ENCODE assay signal across 28 cellular contexts in the genomic region with DNA sequence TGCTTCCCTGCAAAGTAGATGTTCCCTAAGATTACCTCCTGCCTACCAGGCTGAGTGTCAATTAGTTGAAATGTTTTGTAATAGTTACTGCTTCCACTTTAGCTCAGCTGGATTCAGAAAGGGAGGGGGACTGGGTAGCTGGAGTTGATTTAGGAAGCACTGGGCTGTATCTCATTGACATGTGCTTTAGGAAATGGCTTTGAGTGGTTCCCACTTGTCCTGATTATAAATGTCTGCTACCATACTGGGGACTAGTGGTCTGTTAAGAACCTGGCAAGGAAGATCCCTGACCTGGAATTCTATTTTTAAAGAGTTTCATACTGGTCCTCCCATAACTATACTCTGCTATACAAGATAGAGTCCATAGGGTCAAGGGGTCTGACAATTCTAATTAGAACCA.
"Had no signal": no experiment of that assay in that cellular context is flagged by ENCODE, and none has a peak within 500 bp of the region (broad histone marks: within the 10 kb centered on the region; RNA-seq: fewer than 3 reads in every experiment).

No MANE protein-coding gene starts in this region.

- H3K27ac ChIP-seq: esophagus squamous epithelium, neutrophil, pancreas, right lobe of liver, tibial artery had no signal

- H3K27ac Mint-ChIP-seq: effector memory CD8-positive, alpha-beta T cell; mesothelial cell of epicardium; naive B cell; natural killer cell treated with Interleukin-12 subunit alpha and Interleukin-12 subunit beta and Interleukin-15 and Interleukin-18, amount 100 ng/mL, for 72 hours; stimulated activated naive CD8-positive, alpha-beta T cell treated with anti-CD3 and anti-CD28 coated beads, Interleukin-15, amount 100 ng/mL, for 72 hours; type B pancreatic cell had no signal

- H3K27me3 Mint-ChIP-seq: effector memory CD8-positive, alpha-beta T cell; naive B cell; stimulated activated naive CD8-positive, alpha-beta T cell treated with anti-CD3 and anti-CD28 coated beads, Interleukin-15, amount 100 ng/mL, for 72 hours; type B pancreatic cell had no signal

- FAIRE-seq: endometrium, keratinocyte, pancreas had no signal

- H3K4me3 Mint-ChIP-seq: effector memory CD8-positive, alpha-beta T cell; mesothelial cell of epicardium; naive B cell; natural killer cell treated with Interleukin-12 subunit alpha and Interleukin-12 subunit beta and Interleukin-15 and Interleukin-18, amount 100 ng/mL, for 72 hours; neural crest cell; stimulated activated naive CD8-positive, alpha-beta T cell treated with anti-CD3 and anti-CD28 coated beads, Interleukin-15, amount 100 ng/mL, for 72 hours; type B pancreatic cell had no signal

- H3K36me3 Mint-ChIP-seq: mesothelial cell of epicardium; naive B cell; natural killer cell treated with Interleukin-12 subunit alpha and Interleukin-12 subunit beta and Interleukin-15 and Interleukin-18, amount 100 ng/mL, for 72 hours; type B pancreatic cell had no signal

- DNase-seq: cortex of kidney; effector memory CD8-positive, alpha-beta T cell; erythroblast; esophagus squamous epithelium; foreskin melanocyte; glutamatergic neuron; mesenchymal stem cell; mucosa of descending colon; naive B cell; pancreas; retina; right lobe of liver; stimulated activated CD4-positive, alpha-beta T cell treated with anti-CD3 and anti-CD28 coated beads, Interleukin-12 subunit alpha, Interleukin-12 subunit beta, amount 100 ng/mL, for 4 hours; stimulated activated CD4-positive, alpha-beta T cell treated with anti-CD3 and anti-CD28 coated beads, Interleukin-1b, Interleukin-23, amount 100 ng/mL, for 48 hours; stimulated activated CD4-positive, alpha-beta T cell treated with anti-CD3 and anti-CD28 coated beads, Interleukin-4, amount 100 ng/mL, for 1 hour; stimulated activated CD8-positive, alpha-beta memory T cell treated with anti-CD3 and anti-CD28 coated beads, Interleukin-4, amount 100 ng/mL, for 48 hours; stimulated activated naive CD4-positive, alpha-beta T cell; stimulated activated naive CD8-positive, alpha-beta T cell treated with anti-CD3 and anti-CD28 coated beads, Interleukin-15, amount 100 ng/mL, for 72 hours; tibial artery had no signal

- H3K36me3 ChIP-seq: esophagus squamous epithelium, neutrophil, pancreas, right lobe of liver, tibial artery had no signal

- H3K4me3 ChIP-seq: esophagus squamous epithelium, mucosa of descending colon, pancreas, right lobe of liver, smooth muscle cell, tibial artery had no signal

- H3K9me3 ChIP-seq: esophagus squamous epithelium, mucosa of descending colon, neutrophil, pancreas, right lobe of liver, tibial artery had no signal

- H3K9me3 Mint-ChIP-seq: effector memory CD8-positive, alpha-beta T cell; mesothelial cell of epicardium; natural killer cell treated with Interleukin-12 subunit alpha and Interleukin-12 subunit beta and Interleukin-15 and Interleukin-18, amount 100 ng/mL, for 72 hours; neural crest cell; type B pancreatic cell had no signal

- H3K4me1 ChIP-seq: esophagus squamous epithelium, pancreas, right lobe of liver had no signal

- H3K4me1 Mint-ChIP-seq: mesothelial cell of epicardium; naive B cell; neural crest cell; stimulated activated naive CD8-positive, alpha-beta T cell treated with anti-CD3 and anti-CD28 coated beads, Interleukin-15, amount 100 ng/mL, for 72 hours had no signal

- H3K4me2 ChIP-seq: smooth muscle cell had no signal

- ATAC-seq: effector memory CD8-positive, alpha-beta T cell; left lobe of liver; mucosa of descending colon; natural killer cell treated with Interleukin-12 subunit alpha and Interleukin-12 subunit beta and Interleukin-15 and Interleukin-18, amount 100 ng/mL, for 72 hours; pancreas; right lobe of liver; stimulated activated naive CD8-positive, alpha-beta T cell treated with anti-CD3 and anti-CD28 coated beads, Interleukin-15, amount 100 ng/mL, for 72 hours had no signal
